12 cellular contexts compared by ENCODE assay signal in genomic region chr16:65547799-65548446, GRCh38.
DNase-seq lines count a peak whose midpoint lies in the region; ATAC-seq and TF ChIP-seq lines count a peak whose summit lies in the region.
"Had no signal": no experiment of that assay in that cellular context is flagged by ENCODE, and none has a peak within 500 bp of the region (broad histone marks: within the 10 kb centered on the region; RNA-seq: fewer than 3 reads in every experiment).

No MANE protein-coding gene starts in this region.

- TF ChIP-seq CTCF in RWPE1 (conservative IDR thresholded peaks at IDR 0.05; ENCODE audit: low read depth) (no peak), nephron progenitor cell (IDR thresholded peaks at IDR 0.05) (no peak), endothelial cell (IDR thresholded peaks at IDR 0.05; ENCODE audit: unreplicated experiment) (no peak)

- H3K4me1 Mint-ChIP-seq in nephron progenitor cell (peaks cover 38% of the 10 kb centered on the region), endothelial cell (ENCODE audit: unreplicated experiment) (peaks cover 3% of the 10 kb centered on the region)

- ATAC-seq in esophagus mucosa (peak; percentile 20), HG02884 (IDR thresholded peaks at IDR 0.05; ENCODE audit: unreplicated experiment) (no peak)

- H3K36me3 Mint-ChIP-seq in nephron progenitor cell (ENCODE audit: low read depth): peaks cover 6% of the 10 kb centered on the region
- H3K36me3 Mint-ChIP-seq in endothelial cell (ENCODE audit: low read depth, unreplicated experiment): no peaks in the 10 kb centered on the region

- CTCF ChIA-PET in RWPE1 (lab: Yijun Ruan, JAX): no interaction called here

- peaks cover 2% of the 10 kb centered on the region for H3K27me3 Mint-ChIP-seq in nephron progenitor cell (ENCODE audit: low read depth, poor library complexity)
- H3K27me3 Mint-ChIP-seq in endothelial cell (ENCODE audit: unreplicated experiment): peaks cover 1% of the 10 kb centered on the region

- H3K27ac ChIP-seq in RWPE1: no peak overlapping the region
- H3K27ac ChIP-seq: parathyroid adenoma had no signal

- peak overlapping the region; percentile 14 for H3K27ac Mint-ChIP-seq in nephron progenitor cell
- no peak overlapping the region for H3K27ac Mint-ChIP-seq in endothelial cell (ENCODE audit: unreplicated experiment)

- DNase-seq in Ammon's horn (ENCODE audit: low spot score): peak; percentile 9
- peak; percentile 27 for DNase-seq in RWPE1 (ENCODE audit: low spot score)
- no peak for DNase-seq in nephron progenitor cell
- DNase-seq in endothelial cell (ENCODE audit: low spot score): no peak
- DNase-seq in MV-4-11 (lab: John Stamatoyannopoulos, UW): no peak
- no peak for DNase-seq in NCI-H524 (lab: John Stamatoyannopoulos, UW)
- DNase-seq: cerebellar nuclear complex, NCI-H526 treated with DMSO at 0.1 percent for 48 hours, T-helper 1 cell had no signal

- no peak overlapping the region for H3K4me3 Mint-ChIP-seq in nephron progenitor cell
- H3K4me3 Mint-ChIP-seq in endothelial cell (ENCODE audit: unreplicated experiment): no peak overlapping the region

- H3K9me3 Mint-ChIP-seq in nephron progenitor cell (peaks cover 34% of the 10 kb centered on the region), endothelial cell (ENCODE audit: unreplicated experiment) (peaks cover 1% of the 10 kb centered on the region)

- POLR2A ChIA-PET in RWPE1 (lab: Yijun Ruan, JAX; ENCODE audit: low non-redundant PET): no interaction called here

Comparison
In these comparisons a context has a peak if more than half of its experiments do, and no peak if none do; other contexts are left out.
1. DNase-seq: peak in Ammon's horn (single experiment) and RWPE1 (single experiment); none in nephron progenitor cell (single experiment), endothelial cell (single experiment), MV-4-11 (single experiment) and NCI-H524 (0 of 2).